Comparison of ENCODE assay signal across 15 cellular contexts in the genomic region with DNA sequence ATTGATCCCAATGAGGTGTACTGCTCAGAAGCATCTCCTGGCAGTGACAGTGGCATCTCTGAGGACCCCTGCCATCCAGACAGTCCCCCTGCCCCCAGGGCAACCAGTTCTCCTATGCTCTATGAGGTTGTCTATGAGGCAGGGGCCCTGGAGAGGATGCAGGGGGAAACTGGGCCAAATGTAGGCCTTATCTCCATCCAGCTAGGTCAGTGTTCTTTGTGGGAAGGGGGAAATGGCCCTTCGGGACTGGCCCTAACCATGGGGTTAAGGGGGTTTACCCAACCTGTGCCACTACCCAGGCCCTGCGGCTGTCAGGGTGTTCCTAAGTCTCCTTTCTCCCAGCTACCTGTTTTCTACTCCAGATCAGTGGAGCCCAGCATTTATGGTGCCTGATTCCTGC. TPM values are rescaled to one million over a fixed set of nuclear protein-coding genes. Genes with fewer than 3 reads are reported as not detected.
A peak's percentile ranks its signal among the peaks of the same experiment; 100 is the strongest.
DNase-seq lines count a peak whose midpoint lies in the region; ATAC-seq, FAIRE-seq and TF ChIP-seq lines count a peak whose summit lies in the region.
"Had no signal": no experiment of that assay in that cellular context is flagged by ENCODE, and none has a peak within 500 bp of the region (broad histone marks: within the 10 kb centered on the region; RNA-seq: fewer than 3 reads in every experiment).

No MANE protein-coding gene starts in this region.

- no peak for TF ChIP-seq CTCF in BE2C (IDR thresholded peaks at IDR 0.05; ENCODE audit: low read depth, low read length)
- no peak for TF ChIP-seq CTCF in HFF-Myc (IDR thresholded peaks at IDR 0.05; ENCODE audit: low read depth, low read length, missing control alignments)
- TF ChIP-seq CTCF in K562 (IDR thresholded peaks at IDR 0.05 in 2 of 3, conservative IDR thresholded peaks at IDR 0.05 in 1 of 3; ENCODE audit: insufficient read depth in 2 of 3, low read depth in 1 of 3, low read length in 3 of 3), result no peak
- no peak for TF ChIP-seq CTCF in natural killer cell (IDR thresholded peaks at IDR 0.05)
- TF ChIP-seq CTCF in tibial artery (IDR thresholded peaks at IDR 0.05), result no peak
- TF ChIP-seq CTCF in sigmoid colon (IDR thresholded peaks at IDR 0.05), result no peak

- BruUV-seq in K562 (replicated peaks; lab: Mats Ljungman, UMichigan), result no TSS peak

- TF ChIP-seq POLR2A in K562 (conservative IDR thresholded peaks at IDR 0.05) (no peak), sigmoid colon (IDR thresholded peaks at IDR 0.05) (no peak)

- no peak for ATAC-seq in K562
- no peak for ATAC-seq in natural killer cell
- ATAC-seq in GM21619 (IDR thresholded peaks at IDR 0.05; ENCODE audit: unreplicated experiment), result no peak
- ATAC-seq: mucosa of descending colon had no signal

- peak overlapping the region; percentile 87 for H3K4me2 ChIP-seq in K562 (ENCODE audit: insufficient read depth, low read length)

- peak overlapping the region; percentile 85 for H3K4me3 ChIP-seq in BE2C (ENCODE audit: low read depth, low read length)
- H3K4me3 ChIP-seq in HFF-Myc (replicated peaks; ENCODE audit: low read depth, low read length), result peak overlapping the region; percentile 68
- peak overlapping the region; percentile 51; the same call in 1 of the 2 replicates for H3K4me3 ChIP-seq in K562
- H3K4me3 ChIP-seq in tibial artery, result no peak overlapping the region
- no peak overlapping the region for H3K4me3 ChIP-seq in sigmoid colon
- H3K4me3 ChIP-seq: mucosa of descending colon had no signal

- TF ChIP-seq EP300 in K562 (IDR thresholded peaks at IDR 0.05; ENCODE audit: low read length), result no peak
- TF ChIP-seq EP300 in sigmoid colon (IDR thresholded peaks at IDR 0.05), result no peak

- H3K4me1 Mint-ChIP-seq in natural killer cell, result peaks cover 39 to 50% of the 10 kb centered on the region in 2 donors

- H3K9me3 ChIP-seq in BE2C (no peaks in the 10 kb centered on the region), K562 (replicated peaks; ENCODE audit: control insufficient read depth, insufficient read depth, low read depth, low read length) (no peaks in the 10 kb centered on the region), tibial artery (no peaks in the 10 kb centered on the region), sigmoid colon (no peaks in the 10 kb centered on the region)
- H3K9me3 ChIP-seq: mucosa of descending colon, Peyer's patch had no signal

- H2AFZ ChIP-seq in K562 (ENCODE audit: low read depth, low read length), result no peak overlapping the region

- H3K27ac ChIP-seq in K562 (ENCODE audit: extremely low read depth, low read depth, low read length) (no peak overlapping the region), tibial artery (no peak overlapping the region), sigmoid colon (no peak overlapping the region)

- POLR2A ChIA-PET in K562 (lab: Yijun Ruan, JAX), result interaction anchor here (0.7 to 4.8 kb wide), 5 partner anchors 8 to 76 kb away, joined by 3 to 84 read pairs (median 9); partner anchors contain the start of genes JTB and RPS27

- no peaks in the 10 kb centered on the region for H3K9me1 ChIP-seq in K562 (ENCODE audit: control insufficient read depth, insufficient read depth, low read length)

- H3K27ac Mint-ChIP-seq in natural killer cell, result peak overlapping the region; percentile 95 to 98

- H4K20me1 ChIP-seq in K562 (replicated peaks; ENCODE audit: control insufficient read depth, insufficient read depth, low read length), result no peaks in the 10 kb centered on the region

- peak overlapping the region; percentile 99 for H3K4me3 Mint-ChIP-seq in natural killer cell

- in situ Hi-C loops in K562 (cut with MboI), result no loop called here

- H3K9me3 Mint-ChIP-seq in natural killer cell, result no peaks in the 10 kb centered on the region

- H3K27me3 ChIP-seq in BE2C, result no peaks in the 10 kb centered on the region
- no peaks in the 10 kb centered on the region for H3K27me3 ChIP-seq in K562 (ENCODE audit: control insufficient read depth in 2 of 2, insufficient read depth in 2 of 2, low read length in 2 of 2)
- H3K27me3 ChIP-seq in tibial artery, result no peaks in the 10 kb centered on the region
- H3K27me3 ChIP-seq in sigmoid colon, result no peaks in the 10 kb centered on the region
- H3K27me3 ChIP-seq: Peyer's patch had no signal

- H3K27me3 Mint-ChIP-seq in natural killer cell (ENCODE audit: low read depth in 2 of 2), result no peaks in the 10 kb centered on the region

- intact Hi-C loops in K562 (cut with micrococcal nuclease), result loop anchor here (5.0 kb wide), 1 partner anchor 172 kb away; no protein-coding TSS in a partner anchor
- intact Hi-C loops in natural killer cell (cut with micrococcal nuclease), result loop anchor here (10.0 kb wide), 1 partner anchor 256 kb away; the partner anchor contains the start of gene UBAP2L
- intact Hi-C loops in tibial artery (cut with DNase I; ENCODE audit: low total_unique reads), result no loop called here
- intact Hi-C loops in sigmoid colon (cut with DNase I), result loop anchor here (2.0 kb wide), 1 partner anchor 16 kb away; no protein-coding TSS in a partner anchor

- H3K4me1 ChIP-seq in BE2C (no peaks in the 10 kb centered on the region), K562 (replicated peaks in 1 of 2; ENCODE audit: control insufficient read depth in 2 of 2, insufficient read depth in 2 of 2, low read length in 2 of 2) (peaks cover 7 to 13% of the 10 kb centered on the region in 2 experiments; a peak in 4 of 5 replicates), tibial artery (peaks cover 0 to 41% (median 25%) of the 10 kb centered on the region in 4 donors), sigmoid colon (peaks cover 0 to 34% (median 27%) of the 10 kb centered on the region in 4 donors)

- WGBS in K562 (ENCODE audit: insufficient coverage, low coverage, missing lambda C conversion rate), result 79% methylated on average over 2 of the region's 2 CpGs
- 76 to 88% methylated on average over 2 of the region's 2 CpGs for WGBS in sigmoid colon, 2 donors

- no peak for DNase-seq in BE2C
- no peak for DNase-seq in HFF-Myc (ENCODE audit: extremely low read depth, low read depth)
- DNase-seq in K562 (ENCODE audit: extremely low read depth in 1 of 4, low spot score in 3 of 4), result no peak
- no peak for DNase-seq in natural killer cell
- no peak for DNase-seq in NCI-H1105 treated with DMSO at 0.1 percent for 48 hours (lab: John Stamatoyannopoulos, UW)
- DNase-seq in tibial artery, result no peak
- DNase-seq in sigmoid colon, result no peak
- DNase-seq: activated gamma-delta T cell treated with Interleukin-2 at 50 U/mL for 16 hours; Calu3; effector CD4-positive, alpha-beta T cell; NCI-H2171; Peyer's patch; stimulated activated naive CD4-positive, alpha-beta T cell had no signal

- TF ChIP-seq RAD21 in K562 (CRISPR knock-in tag; conservative IDR thresholded peaks at IDR 0.05 in 1 of 2, IDR thresholded peaks at IDR 0.05 in 1 of 2), result no peak

- no peaks in the 10 kb centered on the region for H3K36me3 Mint-ChIP-seq in natural killer cell

- H3K79me2 ChIP-seq in K562 (ENCODE audit: control insufficient read depth, insufficient read depth, low read length), result peaks cover 31% of the 10 kb centered on the region

- H3K9ac ChIP-seq in K562 (ENCODE audit: insufficient read depth in 1 of 2, low read depth in 2 of 2, low read length in 2 of 2), result peak overlapping the region; percentile 41 to 89; a peak in 3 of 4 replicates

- CTCF ChIA-PET in K562 (lab: Yijun Ruan, JAX; ENCODE audit: low intra/inter-chr PET ratio), result no interaction called here

- H3K36me3 ChIP-seq in BE2C (peaks cover 5% of the 10 kb centered on the region), K562 (ENCODE audit: control insufficient read depth, insufficient read depth, low read length) (peaks cover 10% of the 10 kb centered on the region; the same call in 2 of the 3 replicates), tibial artery (peaks cover under 1 to 18% (median 6%) of the 10 kb centered on the region in 3 donors), sigmoid colon (peaks cover 0 to 9% (median 4%) of the 10 kb centered on the region in 4 donors)

- FAIRE-seq in K562 (lab: Jason Lieb, UNC), result no peak

RNA-seq across cellular contexts. Expression of gene CREB3L4, which starts 1.3 kb away (rescaled TPM):
- 14.1 TPM for polyA plus RNA-seq in BE2C (2012; ENCODE audit: insufficient read depth, insufficient read length, low read depth)
- 34.5 and 62.3 TPM in 2 replicates for total RNA-seq in K562 (2011; cell fraction: chromatin; rRNA removed; ENCODE audit: low replicate concordance)
- 45.7 and 50.8 TPM in 2 replicates for total RNA-seq in K562 (2011; cell fraction: nucleolus; rRNA removed)
- 31.9 and 42.5 TPM in 2 replicates for total RNA-seq in K562 (2011; cell fraction: nucleoplasm; rRNA removed)
- total RNA-seq in K562 (2014; rRNA removed), result 13.5 and 13.9 TPM in 2 replicates
- 10.7 and 11.3 TPM in 2 replicates for total RNA-seq in K562 (2014; rRNA removed; fragmentation: Illumina TruSeq; extraction: Trizol)
- total RNA-seq in K562 (2015; rRNA removed; fragmentation: Illumina TruSeq; extraction: Trizol), result 9.6 and 9.9 TPM in 2 replicates
- 11.1 and 12.7 TPM in 2 replicates for total RNA-seq in K562 (2021)
- polyA plus RNA-seq in K562 (2011; rRNA removed), result 18.6 and 23.7 TPM in 2 replicates
- polyA plus RNA-seq in K562 (2011; cell fraction: cytosol; rRNA removed), result 22.6 and 23.0 TPM in 2 replicates
- 62.9 and 71.1 TPM in 2 replicates for polyA plus RNA-seq in K562 (2011; cell fraction: nucleus; rRNA removed)
- polyA plus RNA-seq in K562 (2012), result 10.1 and 29.4 TPM in 2 replicates
- polyA plus RNA-seq in K562 (2014; fragmentation: Illumina TruSeq; extraction: Trizol), result 13.9 and 14.3 TPM in 2 replicates
- 10 to 100 TPM; 13.3 to 17.2 TPM for polyA plus RNA-seq in K562 (2014; fragmentation: Nextera tagmentation; extraction: Ambion mirVana)
- polyA plus RNA-seq in K562 (2014; rRNA removed), result 16.6 and 17.7 TPM in 2 replicates
- 15.3 and 15.8 TPM in 2 replicates for polyA minus RNA-seq in K562 (2011; rRNA and poly(A)+ RNA removed)
- polyA minus RNA-seq in K562 (2011; cell fraction: cytosol; rRNA and poly(A)+ RNA removed), result 8.3 and 8.4 TPM in 2 replicates
- 13.9 and 19.8 TPM in 2 replicates for polyA minus RNA-seq in K562 (2011; cell fraction: nucleus; rRNA and poly(A)+ RNA removed)
- 10 to 100 TPM; 10.8 to 16.8 (median 10.9) TPM for total RNA-seq in natural killer cell
- total RNA-seq in sigmoid colon, result 10 to 100 TPM in 2 of 4 donors, 1 to 10 TPM in 2; 7.9 to 13.8 (median 10.2) TPM
- 10 to 100 TPM in 2 of 3 donors, 1 to 10 TPM in 1; 7.9 to 18.0 (median 16.8) TPM for polyA plus RNA-seq in sigmoid colon

RNA-seq across cellular contexts. Expression of gene SLC39A1, which starts 5.6 kb away (rescaled TPM):
- 88.3 TPM for polyA plus RNA-seq in BE2C (2012; ENCODE audit: insufficient read depth, insufficient read length, low read depth)
- 31.6 and 67.2 TPM in 2 replicates for total RNA-seq in K562 (2011; cell fraction: chromatin; rRNA removed; ENCODE audit: low replicate concordance)
- total RNA-seq in K562 (2011; cell fraction: nucleolus; rRNA removed), result 106 and 118 TPM in 2 replicates
- total RNA-seq in K562 (2011; cell fraction: nucleoplasm; rRNA removed), result 87.4 and 103 TPM in 2 replicates
- total RNA-seq in K562 (2014; rRNA removed) (81.1 and 88.3 TPM in 2 replicates), K562 (2014; rRNA removed; fragmentation: Illumina TruSeq; extraction: Trizol) (43.0 and 45.3 TPM in 2 replicates), K562 (2015; rRNA removed; fragmentation: Illumina TruSeq; extraction: Trizol) (62.5 and 62.7 TPM in 2 replicates), K562 (2021) (70.2 and 70.6 TPM in 2 replicates), natural killer cell (10 to 100 TPM; 20.7 to 21.5 (median 21.2) TPM), sigmoid colon (10 to 100 TPM; 50.7 to 80.3 (median 76.1) TPM)
- polyA plus RNA-seq in K562 (2011; rRNA removed) (52.9 and 61.3 TPM in 2 replicates), K562 (2014; fragmentation: Illumina TruSeq; extraction: Trizol) (72.8 and 84.3 TPM in 2 replicates), K562 (2014; fragmentation: Nextera tagmentation; extraction: Ambion mirVana) (10 to 100 TPM in 1 of 2 experiments, 1 to 10 TPM in 1; 9.9 to 12.9 TPM), K562 (2014; rRNA removed) (69.5 and 76.1 TPM in 2 replicates), sigmoid colon (10 to 100 TPM; 25.7 to 97.5 (median 28.8) TPM)
- 98.7 and 108 TPM in 2 replicates for polyA plus RNA-seq in K562 (2011; cell fraction: cytosol; rRNA removed)
- polyA plus RNA-seq in K562 (2011; cell fraction: nucleus; rRNA removed), result 34.7 and 36.6 TPM in 2 replicates
- 65.9 and 66.7 TPM in 2 replicates for polyA plus RNA-seq in K562 (2012)
- polyA minus RNA-seq in K562 (2011; rRNA and poly(A)+ RNA removed), result 43.9 and 46.0 TPM in 2 replicates
- 37.1 and 42.1 TPM in 2 replicates for polyA minus RNA-seq in K562 (2011; cell fraction: cytosol; rRNA and poly(A)+ RNA removed)
- 15.1 and 25.0 TPM in 2 replicates for polyA minus RNA-seq in K562 (2011; cell fraction: nucleus; rRNA and poly(A)+ RNA removed)

RNA-seq across cellular contexts. Expression of gene JTB, which starts 8.5 kb away (rescaled TPM):
- 209 TPM for polyA plus RNA-seq in BE2C (2012; ENCODE audit: insufficient read depth, insufficient read length, low read depth)
- total RNA-seq in K562 (2011; cell fraction: chromatin; rRNA removed; ENCODE audit: low replicate concordance), result 85.7 and 116 TPM in 2 replicates
- total RNA-seq in K562 (2011; cell fraction: nucleolus; rRNA removed), result 157 and 164 TPM in 2 replicates
- 138 and 163 TPM in 2 replicates for total RNA-seq in K562 (2011; cell fraction: nucleoplasm; rRNA removed)
- total RNA-seq in K562 (2014; rRNA removed) (284 and 308 TPM in 2 replicates), K562 (2014; rRNA removed; fragmentation: Illumina TruSeq; extraction: Trizol) (151 and 152 TPM in 2 replicates), K562 (2015; rRNA removed; fragmentation: Illumina TruSeq; extraction: Trizol) (125 and 131 TPM in 2 replicates), K562 (2021) (210 and 231 TPM in 2 replicates), natural killer cell (100 to 1,000 TPM in 2 of 3 donors, 10 to 100 TPM in 1; 96.9 to 107 (median 101) TPM), sigmoid colon (100 to 1,000 TPM; 171 to 293 (median 219) TPM)
- polyA plus RNA-seq in K562 (2011; rRNA removed) (214 and 229 TPM in 2 replicates), K562 (2014; fragmentation: Illumina TruSeq; extraction: Trizol) (108 and 134 TPM in 2 replicates), K562 (2014; fragmentation: Nextera tagmentation; extraction: Ambion mirVana) (10 to 100 TPM; 24.7 to 36.7 TPM), K562 (2014; rRNA removed) (263 and 286 TPM in 2 replicates), sigmoid colon (100 to 1,000 TPM; 220 to 324 (median 286) TPM)
- polyA plus RNA-seq in K562 (2011; cell fraction: cytosol; rRNA removed), result 262 and 324 TPM in 2 replicates
- 188 and 255 TPM in 2 replicates for polyA plus RNA-seq in K562 (2011; cell fraction: nucleus; rRNA removed)
- 144 and 178 TPM in 2 replicates for polyA plus RNA-seq in K562 (2012)
- polyA minus RNA-seq in K562 (2011; rRNA and poly(A)+ RNA removed), result 63.0 and 69.5 TPM in 2 replicates
- 53.1 and 69.1 TPM in 2 replicates for polyA minus RNA-seq in K562 (2011; cell fraction: cytosol; rRNA and poly(A)+ RNA removed)
- polyA minus RNA-seq in K562 (2011; cell fraction: nucleus; rRNA and poly(A)+ RNA removed), result 32.9 and 38.3 TPM in 2 replicates

RNA-seq across cellular contexts. Expression of gene CRTC2, which starts 10.6 kb away (rescaled TPM):
- polyA plus RNA-seq in BE2C (2012; ENCODE audit: insufficient read depth, insufficient read length, low read depth), result 43.8 TPM
- 62.1 and 111 TPM in 2 replicates for total RNA-seq in K562 (2011; cell fraction: chromatin; rRNA removed; ENCODE audit: low replicate concordance)
- total RNA-seq in K562 (2011; cell fraction: nucleolus; rRNA removed), result 38.7 and 54.5 TPM in 2 replicates
- total RNA-seq in K562 (2011; cell fraction: nucleoplasm; rRNA removed), result 51.0 and 73.5 TPM in 2 replicates
- total RNA-seq in K562 (2014; rRNA removed) (7.7 and 8.5 TPM in 2 replicates), K562 (2014; rRNA removed; fragmentation: Illumina TruSeq; extraction: Trizol) (5.6 TPM in 2 replicates), K562 (2015; rRNA removed; fragmentation: Illumina TruSeq; extraction: Trizol) (10.2 and 10.4 TPM in 2 replicates), K562 (2021) (23.8 and 26.4 TPM in 2 replicates), natural killer cell (100 to 1,000 TPM; 144 to 166 (median 154) TPM), sigmoid colon (10 to 100 TPM; 13.7 to 23.3 (median 15.0) TPM)
- polyA plus RNA-seq in K562 (2011; rRNA removed) (13.3 and 26.5 TPM in 2 replicates), K562 (2014; fragmentation: Illumina TruSeq; extraction: Trizol) (24.0 TPM in 2 replicates), K562 (2014; fragmentation: Nextera tagmentation; extraction: Ambion mirVana) (1 to 10 TPM; 2.7 to 3.3 TPM), K562 (2014; rRNA removed) (18.9 and 24.0 TPM in 2 replicates), sigmoid colon (10 to 100 TPM; 17.8 to 32.9 (median 18.6) TPM)
- 23.6 and 27.7 TPM in 2 replicates for polyA plus RNA-seq in K562 (2011; cell fraction: cytosol; rRNA removed)
- 87.5 and 92.0 TPM in 2 replicates for polyA plus RNA-seq in K562 (2011; cell fraction: nucleus; rRNA removed)
- 19.4 and 28.0 TPM in 2 replicates for polyA plus RNA-seq in K562 (2012)
- 13.9 and 22.4 TPM in 2 replicates for polyA minus RNA-seq in K562 (2011; rRNA and poly(A)+ RNA removed)
- 15.3 and 34.3 TPM in 2 replicates for polyA minus RNA-seq in K562 (2011; cell fraction: cytosol; rRNA and poly(A)+ RNA removed)
- polyA minus RNA-seq in K562 (2011; cell fraction: nucleus; rRNA and poly(A)+ RNA removed), result 21.1 and 33.1 TPM in 2 replicates

RNA-seq across cellular contexts. Expression of gene RAB13, which starts 17.2 kb away (rescaled TPM):
- 10.8 TPM for polyA plus RNA-seq in BE2C (2012; ENCODE audit: insufficient read depth, insufficient read length, low read depth)
- total RNA-seq in K562 (2011; cell fraction: chromatin; rRNA removed; ENCODE audit: low replicate concordance), result 18.1 and 19.7 TPM in 2 replicates
- 11.4 and 14.2 TPM in 2 replicates for total RNA-seq in K562 (2011; cell fraction: nucleolus; rRNA removed)
- total RNA-seq in K562 (2011; cell fraction: nucleoplasm; rRNA removed), result 15.5 and 25.3 TPM in 2 replicates
- 29.0 and 32.3 TPM in 2 replicates for total RNA-seq in K562 (2014; rRNA removed)
- 33.5 and 37.2 TPM in 2 replicates for total RNA-seq in K562 (2014; rRNA removed; fragmentation: Illumina TruSeq; extraction: Trizol)
- total RNA-seq in K562 (2015; rRNA removed; fragmentation: Illumina TruSeq; extraction: Trizol), result 37.2 and 39.8 TPM in 2 replicates
- 53.4 and 66.2 TPM in 2 replicates for total RNA-seq in K562 (2021)
- 42.2 and 62.0 TPM in 2 replicates for polyA plus RNA-seq in K562 (2011; rRNA removed)
- polyA plus RNA-seq in K562 (2011; cell fraction: cytosol; rRNA removed), result 34.9 and 37.6 TPM in 2 replicates
- polyA plus RNA-seq in K562 (2011; cell fraction: nucleus; rRNA removed), result 16.6 and 18.3 TPM in 2 replicates
- 146 and 152 TPM in 2 replicates for polyA plus RNA-seq in K562 (2012)
- polyA plus RNA-seq in K562 (2014; fragmentation: Illumina TruSeq; extraction: Trizol), result 91.4 and 100 TPM in 2 replicates
- polyA plus RNA-seq in K562 (2014; fragmentation: Nextera tagmentation; extraction: Ambion mirVana), result 10 to 100 TPM; 22.3 to 28.6 TPM
- 68.4 and 80.2 TPM in 2 replicates for polyA plus RNA-seq in K562 (2014; rRNA removed)
- polyA minus RNA-seq in K562 (2011; rRNA and poly(A)+ RNA removed), result 47.3 and 54.9 TPM in 2 replicates
- 20.3 and 21.0 TPM in 2 replicates for polyA minus RNA-seq in K562 (2011; cell fraction: cytosol; rRNA and poly(A)+ RNA removed)
- polyA minus RNA-seq in K562 (2011; cell fraction: nucleus; rRNA and poly(A)+ RNA removed), result 7.7 and 10.7 TPM in 2 replicates
- under 1 TPM in 2 of 3 donors, not detected in 1; 0.25 to 0.73 TPM for total RNA-seq in natural killer cell
- 10 to 100 TPM; 34.1 to 72.8 (median 40.7) TPM for total RNA-seq in sigmoid colon
- polyA plus RNA-seq in sigmoid colon, result 100 to 1,000 TPM; 117 to 275 (median 261) TPM

Comparison
In these comparisons a context has a peak if more than half of its experiments do, and no peak if none do; other contexts are left out.
1. H3K4me3 ChIP-seq: peak in BE2C (single experiment), HFF-Myc (single experiment) and K562 (single experiment); none in tibial artery (0 of 2) and sigmoid colon (0 of 4).